Comparison of ENCODE assay signal across 8 cellular contexts in genomic region chr1:174990382-174990999, GRCh38. TPM values are rescaled to one million over a fixed set of nuclear protein-coding genes. Genes with fewer than 3 reads are reported as not detected.
A peak's percentile ranks its signal among the peaks of the same experiment; 100 is the strongest.
DNase-seq lines count a peak whose midpoint lies in the region; ATAC-seq, FAIRE-seq and TF ChIP-seq lines count a peak whose summit lies in the region.

No MANE protein-coding gene starts in this region.

- TF ChIP-seq POLR2A in suprapubic skin (IDR thresholded peaks at IDR 0.05): no peak

- no peak for TF ChIP-seq CTCF in keratinocyte (optimal IDR thresholded peaks at IDR 0.05 in 1 of 3, IDR thresholded peaks at IDR 0.05 in 1 of 3, conservative IDR thresholded peaks at IDR 0.05 in 1 of 3; ENCODE audit: extremely low read depth in 1 of 3, insufficient read depth in 2 of 3, low read length in 3 of 3)
- no peak for TF ChIP-seq CTCF in suprapubic skin (IDR thresholded peaks at IDR 0.05)

- FAIRE-seq in keratinocyte (lab: Jason Lieb, UNC): peak; percentile 55

- TF ChIP-seq EP300 in suprapubic skin (IDR thresholded peaks at IDR 0.05): no peak

- 23% methylated on average over 6 of the region's 6 CpGs for WGBS in suprapubic skin

- peaks cover 3% of the 10 kb centered on the region for H3K9me1 ChIP-seq in keratinocyte (ENCODE audit: control insufficient read depth, extremely low read depth, insufficient read depth, low read length)

- H3K9me3 ChIP-seq in keratinocyte (ENCODE audit: control insufficient read depth, low read depth, low read length) (no peaks in the 10 kb centered on the region), suprapubic skin (no peaks in the 10 kb centered on the region)

- H3K27ac ChIP-seq in keratinocyte (ENCODE audit: control insufficient read depth, insufficient read depth, low read length) (peak overlapping the region; percentile 58), suprapubic skin (peak overlapping the region; percentile 82)

- H3K4me1 ChIP-seq in keratinocyte (ENCODE audit: control insufficient read depth, extremely low read depth, insufficient read depth, low read length) (peaks cover 6% of the 10 kb centered on the region), suprapubic skin (peaks cover 15% of the 10 kb centered on the region)

- H4K20me1 ChIP-seq in keratinocyte (ENCODE audit: control insufficient read depth, extremely low read depth, insufficient read depth, low read length): no peaks in the 10 kb centered on the region

- dilution Hi-C loops in keratinocyte (cut with MboI; ENCODE audit: extremely low pct_ligation_motif_present, low sequenced_read_pairs): no loop called here

- ATAC-seq in activated T-cell treated with anti-CD3 and anti-CD28 coated beads, Interleukin-2, amount 50 U/mL, for 4 hours: peak; percentile 43 to 63
- ATAC-seq in HG03139 (IDR thresholded peaks at IDR 0.05; ENCODE audit: unreplicated experiment): no peak
- ATAC-seq in GM18867 (IDR thresholded peaks at IDR 0.05; ENCODE audit: unreplicated experiment): no peak

- peak overlapping the region; percentile 37 to 79 (median 58) for H3K4me3 ChIP-seq in keratinocyte (ENCODE audit: control insufficient read depth in 2 of 3, extremely low read depth in 1 of 3, insufficient read depth in 2 of 3, low read depth in 1 of 3, low read length in 3 of 3)
- peak overlapping the region; percentile 50 for H3K4me3 ChIP-seq in suprapubic skin

- no peaks in the 10 kb centered on the region for H3K79me2 ChIP-seq in keratinocyte (ENCODE audit: control insufficient read depth, insufficient read depth, low read length)

- no peaks in the 10 kb centered on the region for H3K9me3 Mint-ChIP-seq in activated T-cell treated with anti-CD3 and anti-CD28 coated beads, Interleukin-2, amount 50 U/mL, for 4 hours

- H3K4me3 Mint-ChIP-seq in activated T-cell treated with anti-CD3 and anti-CD28 coated beads, Interleukin-2, amount 50 U/mL, for 4 hours: peak overlapping the region; percentile 77

- peak overlapping the region; percentile 66 for H3K9ac ChIP-seq in keratinocyte (ENCODE audit: control insufficient read depth, extremely low read depth, insufficient read depth, low read length)

- H3K27me3 ChIP-seq in keratinocyte (ENCODE audit: control insufficient read depth, extremely low read depth, insufficient read depth, low read length): no peaks in the 10 kb centered on the region
- no peaks in the 10 kb centered on the region for H3K27me3 ChIP-seq in suprapubic skin

- peaks cover 16% of the 10 kb centered on the region for H3K36me3 Mint-ChIP-seq in activated T-cell treated with anti-CD3 and anti-CD28 coated beads, Interleukin-2, amount 50 U/mL, for 4 hours (ENCODE audit: insufficient read depth)

- no peaks in the 10 kb centered on the region for H3K27me3 Mint-ChIP-seq in activated T-cell treated with anti-CD3 and anti-CD28 coated beads, Interleukin-2, amount 50 U/mL, for 4 hours (ENCODE audit: low read depth)

- H2AFZ ChIP-seq in keratinocyte (ENCODE audit: control insufficient read depth, low read length): peak overlapping the region; percentile 83

- peak overlapping the region; percentile 72 for H3K4me2 ChIP-seq in keratinocyte (ENCODE audit: control insufficient read depth, extremely low read depth, insufficient read depth, low read depth, low read length)

- no peak for DNase-seq in activated T-cell treated with anti-CD3 and anti-CD28 coated beads, Interleukin-2, amount 50 U/mL, for 4 hours
- DNase-seq in activated T-cell treated with anti-CD3 and anti-CD28 coated beads, Interleukin-2, amount 50 U/mL, for 48 hours: no peak
- DNase-seq in NCI-H2029 treated with DMSO at 0.1 percent for 48 hours (lab: John Stamatoyannopoulos, UW) (peak; percentile 40), amniotic epithelial cell (ENCODE audit: low read depth) (peak; percentile 67), keratinocyte (ENCODE audit: low read depth, low spot score) (no peak), suprapubic skin (ENCODE audit: low spot score in 2 of 2) (no peak)

- peaks cover 26% of the 10 kb centered on the region for H3K4me1 Mint-ChIP-seq in activated T-cell treated with anti-CD3 and anti-CD28 coated beads, Interleukin-2, amount 50 U/mL, for 4 hours (ENCODE audit: low read depth)

- no peaks in the 10 kb centered on the region for H3K36me3 ChIP-seq in keratinocyte (ENCODE audit: control insufficient read depth in 2 of 2, extremely low read depth in 1 of 2, insufficient read depth in 2 of 2, low read length in 2 of 2)
- H3K36me3 ChIP-seq in suprapubic skin: no peaks in the 10 kb centered on the region

RNA-seq across cellular contexts. Expression of gene CACYBP, which starts 9.3 kb away (rescaled TPM):
- 100 to 1,000 TPM; 288 to 331 (median 317) TPM for total RNA-seq in activated T-cell treated with anti-CD3 and anti-CD28 coated beads, Interleukin-2, amount 50 U/mL, for 4 hours
- polyA plus RNA-seq in keratinocyte: 18.3 to 67.8 TPM (median 59.3 TPM) in 3 replicates
- polyA plus RNA-seq in keratinocyte (2011; ENCODE audit: low read depth): 55.6 TPM
- 35.6 and 38.3 TPM in 2 replicates for polyA plus RNA-seq in keratinocyte (2011; cell fraction: cytosol; rRNA removed)
- polyA plus RNA-seq in keratinocyte (2011; cell fraction: nucleus; rRNA removed): 21.7 and 26.4 TPM in 2 replicates
- polyA plus RNA-seq in keratinocyte (2012; ENCODE audit: low replicate concordance): 48.4 and 104 TPM in 2 replicates
- 1.4 to 12.3 TPM (median 3.2 TPM) in 3 replicates for polyA minus RNA-seq in keratinocyte
- polyA minus RNA-seq in keratinocyte (2011; cell fraction: cytosol; rRNA and poly(A)+ RNA removed): 12.3 TPM
- polyA minus RNA-seq in keratinocyte (2011; cell fraction: nucleus; rRNA and poly(A)+ RNA removed): 2.6 and 13.3 TPM in 2 replicates
- total RNA-seq in suprapubic skin: 10 to 100 TPM; 41.8 to 66.7 (median 64.5) TPM

RNA-seq across cellular contexts. Expression of gene MRPS14, which starts 32.7 kb away (rescaled TPM):
- total RNA-seq in activated T-cell treated with anti-CD3 and anti-CD28 coated beads, Interleukin-2, amount 50 U/mL, for 4 hours: 10 to 100 TPM; 26.1 to 28.5 (median 27.8) TPM
- polyA plus RNA-seq in keratinocyte: 19.2 to 35.2 TPM (median 25.4 TPM) in 3 replicates
- polyA plus RNA-seq in keratinocyte (2011; ENCODE audit: low read depth): 11.9 TPM
- 19.6 and 26.5 TPM in 2 replicates for polyA plus RNA-seq in keratinocyte (2011; cell fraction: cytosol; rRNA removed)
- polyA plus RNA-seq in keratinocyte (2011; cell fraction: nucleus; rRNA removed): 18.2 and 21.3 TPM in 2 replicates
- 22.6 and 23.2 TPM in 2 replicates for polyA plus RNA-seq in keratinocyte (2012; ENCODE audit: low replicate concordance)
- polyA minus RNA-seq in keratinocyte: 3.5 to 12.2 TPM (median 9.6 TPM) in 3 replicates
- polyA minus RNA-seq in keratinocyte (2011; cell fraction: cytosol; rRNA and poly(A)+ RNA removed): 4.6 TPM
- polyA minus RNA-seq in keratinocyte (2011; cell fraction: nucleus; rRNA and poly(A)+ RNA removed): 3.2 and 5.4 TPM in 2 replicates
- 10 to 100 TPM; 12.7 to 22.9 (median 17.9) TPM for total RNA-seq in suprapubic skin

Comparison
In these comparisons a context has a peak if more than half of its experiments do, and no peak if none do; other contexts are left out.
1. ATAC-seq: peak in activated T-cell treated with anti-CD3 and anti-CD28 coated beads, Interleukin-2, amount 50 U/mL, for 4 hours (2 of 2); none in HG03139 (single experiment) and GM18867 (single experiment).
2. DNase-seq: peak in NCI-H2029 treated with DMSO at 0.1 percent for 48 hours (single experiment) and amniotic epithelial cell (single experiment); none in activated T-cell treated with anti-CD3 and anti-CD28 coated beads, Interleukin-2, amount 50 U/mL, for 4 hours (single experiment), activated T-cell treated with anti-CD3 and anti-CD28 coated beads, Interleukin-2, amount 50 U/mL, for 48 hours (0 of 2), keratinocyte (single experiment) and suprapubic skin (0 of 2).
3. RNA of gene CACYBP, which starts 9.3 kb away (total RNA-seq): 288 to 331 TPM in activated T-cell treated with anti-CD3 and anti-CD28 coated beads, Interleukin-2, amount 50 U/mL, for 4 hours; 41.8 to 66.7 TPM in suprapubic skin; every median in the first group is over 4 times any median in the second.